Comparison of ENCODE assay signal across 12 cellular contexts in genomic region chr14:55127491-55127951, GRCh38. TPM values are rescaled to one million over a fixed set of nuclear protein-coding genes. Genes with fewer than 3 reads are reported as not detected.
DNase-seq lines count a peak whose midpoint lies in the region; ATAC-seq, FAIRE-seq and TF ChIP-seq lines count a peak whose summit lies in the region.
"Had no signal": no experiment of that assay in that cellular context is flagged by ENCODE, and none has a peak within 500 bp of the region (broad histone marks: within the 10 kb centered on the region; RNA-seq: fewer than 3 reads in every experiment).

No MANE protein-coding gene starts in this region.

- H3K4me3 ChIP-seq in HEK293 (ENCODE audit: low read depth, low read length) (no peak overlapping the region), transverse colon (no peak overlapping the region)
- H3K4me3 ChIP-seq: right lobe of liver had no signal

- FAIRE-seq in GM12891 (lab: Jason Lieb, UNC) = no peak

- H3K27me3 ChIP-seq in foreskin keratinocyte = no peaks in the 10 kb centered on the region
- H3K27me3 ChIP-seq in transverse colon = no peaks in the 10 kb centered on the region
- H3K27me3 ChIP-seq: right lobe of liver had no signal

- H3K36me3 ChIP-seq in HEK293 (ENCODE audit: control insufficient read depth in 2 of 2, insufficient read depth in 1 of 2, low read length in 2 of 2) (no peaks in the 10 kb centered on the region), transverse colon (no peaks in the 10 kb centered on the region)
- H3K36me3 ChIP-seq: right lobe of liver had no signal

- in situ Hi-C loops in transverse colon (cut with MboI; ENCODE audit: low pct_ligation_motif_present in 1 of 4, low pct_unique_long_range_greater_than_20kb in 1 of 4, low sequenced_read_pairs in 3 of 4) = no loop called here

- intact Hi-C loops in transverse colon (cut with DNase I; ENCODE audit: low total_unique reads) = no loop called here

- CTCF ChIA-PET in HEK293 (lab: Yijun Ruan, JAX) = interaction anchor here (0.6 to 0.7 kb wide), 2 partner anchors 16 to 34 kb away, joined by 3 to 5 read pairs; no protein-coding TSS in a partner anchor

- TF ChIP-seq POLR2A in transverse colon (IDR thresholded peaks at IDR 0.05) = peak; percentile 2
- no peak for TF ChIP-seq POLR2A in GM12891 (IDR thresholded peaks at IDR 0.05; ENCODE audit: low read depth, low read length)

- WGBS in transverse colon (ENCODE audit: low coverage in 1 of 2), 2 donors = 35 to 63% methylated on average over 2 of the region's 2 CpGs

- H3K4me1 ChIP-seq in HEK293 (ENCODE audit: control insufficient read depth, insufficient read depth, low read length) (peaks cover 25% of the 10 kb centered on the region), foreskin keratinocyte (peaks cover 22% of the 10 kb centered on the region), transverse colon (peaks cover 22 to 69% (median 61%) of the 10 kb centered on the region in 4 donors)

- POLR2A ChIA-PET in HEK293 (lab: Yijun Ruan, JAX) = interaction anchor here (0.6 kb wide), 1 partner anchor 24 kb away, joined by 3 read pairs; no protein-coding TSS in a partner anchor

- TF ChIP-seq EP300 in transverse colon (IDR thresholded peaks at IDR 0.05; ENCODE audit: low read depth) = peak; percentile 42

- no peak for TF ChIP-seq CTCF in HEK293 (tag by site-specific recombination; IDR thresholded peaks at IDR 0.05)
- TF ChIP-seq CTCF in foreskin keratinocyte (conservative IDR thresholded peaks at IDR 0.05) = no peak
- TF ChIP-seq CTCF in transverse colon (IDR thresholded peaks at IDR 0.05) = no peak

- H3K27ac ChIP-seq in HEK293 (ENCODE audit: extremely low read depth, low read depth, low read length) (no peak overlapping the region), foreskin keratinocyte (peak overlapping the region; percentile 91), transverse colon (peak overlapping the region; percentile 93 to 99 (median 98))
- H3K27ac ChIP-seq: right lobe of liver had no signal

- DNase-seq in RPMI7951 (ENCODE audit: low read depth) = peak; percentile 62
- DNase-seq in foreskin keratinocyte = peak; percentile 68 to 90
- DNase-seq in transverse colon = peak; percentile 63
- DNase-seq in NCI-H82 (lab: John Stamatoyannopoulos, UW) = no peak
- no peak for DNase-seq in stimulated activated CD4-positive, alpha-beta T cell treated with anti-CD3 and anti-CD28 coated beads, Interleukin-2, amount 100 ng/mL, for 24 hours
- DNase-seq in GM12891 (ENCODE audit: insufficient read length, low spot score) = no peak
- DNase-seq: activated gamma-delta T cell, KBM-7, mesendoderm, NCI-H2227 treated with DMSO at 0.1 percent for 48 hours, right lobe of liver had no signal

- ATAC-seq in foreskin keratinocyte = peak; percentile 58
- ATAC-seq: right lobe of liver had no signal

- H3K9me3 ChIP-seq in HEK293 (ENCODE audit: control insufficient read depth, insufficient read depth, low read depth, low read length) = no peaks in the 10 kb centered on the region
- no peaks in the 10 kb centered on the region for H3K9me3 ChIP-seq in transverse colon
- H3K9me3 ChIP-seq: right lobe of liver had no signal

TF ChIP-seq in HEK293, 187 proteins besides CTCF, POLR2A, EP300 and RAD21:
- TF ChIP-seq FEZF1 (tag by site-specific recombination; IDR thresholded peaks at IDR 0.05) (peak; percentile 27; the same call in 1 of the 2 replicates), ZXDB (tag by site-specific recombination; IDR thresholded peaks at IDR 0.05) (0 out of 2 replicates have a peak, but pooled peaks have one; percentile 19), ZBTB7A (tag by site-specific recombination; IDR thresholded peaks at IDR 0.05; ENCODE audit: low read depth) (no peak)

TF ChIP-seq in GM12891, 5 proteins besides CTCF, POLR2A, EP300 and RAD21:
- TF ChIP-seq PAX5 (IDR thresholded peaks at IDR 0.05; ENCODE audit: insufficient read depth, low read length, severe bottlenecking) = no peak
- no peak for TF ChIP-seq TAF1 (IDR thresholded peaks at IDR 0.05; ENCODE audit: low read depth, low read length)
- TF ChIP-seq SPI1 (IDR thresholded peaks at IDR 0.05; ENCODE audit: low read depth, low read length) = no peak
- no peak for TF ChIP-seq POU2F2 (IDR thresholded peaks at IDR 0.05; ENCODE audit: low read depth, low read length)
- TF ChIP-seq POLR2AphosphoS5 (IDR thresholded peaks at IDR 0.05; ENCODE audit: low read depth, low read length) = no peak

RNA-seq across cellular contexts. Expression of gene LGALS3, which starts 1.5 kb away (rescaled TPM):
- total RNA-seq in RPMI7951 (2014; rRNA removed; shearing (Covaris generic)) = 145 and 210 TPM in 2 replicates
- total RNA-seq in foreskin keratinocyte (141 and 152 TPM in 2 replicates), transverse colon (1,000 to 10,000 TPM in 3 of 4 donors, 100 to 1,000 TPM in 1; 388 to 2,805 (median 1,702) TPM)
- 216 and 249 TPM in 2 replicates for polyA plus RNA-seq in foreskin keratinocyte
- polyA plus RNA-seq in GM12891 (2012; ENCODE audit: low read depth, missing spikeins) = 20.1 TPM

Comparison
In these comparisons a context has a peak if more than half of its experiments do, and no peak if none do; other contexts are left out.
1. DNase-seq: peak in RPMI7951 (single experiment), foreskin keratinocyte (2 of 2) and transverse colon (single experiment); none in NCI-H82 (single experiment), stimulated activated CD4-positive, alpha-beta T cell treated with anti-CD3 and anti-CD28 coated beads, Interleukin-2, amount 100 ng/mL, for 24 hours (0 of 2) and GM12891 (single experiment).